Comparison of ENCODE assay signal across 8 cellular contexts in genomic region chr6:35776364-35777215, GRCh38. TPM values are rescaled to one million over a fixed set of nuclear protein-coding genes. Genes with fewer than 3 reads are reported as not detected.
DNase-seq lines count a peak whose midpoint lies in the region; ATAC-seq and TF ChIP-seq lines count a peak whose summit lies in the region.

CLPSL2 (plus strand) TSS chr6:35776598; CDS start chr6:35776619, 21 bp downstream.

- H3K4me3 Mint-ChIP-seq in activated CD4-positive, alpha-beta T cell treated with anti-CD3 and anti-CD28 coated beads, Interleukin-2, amount 10 ng/mL, durations not matched to agents 7 days and 5 days, result peak within 1 kb of the TSS; percentile 25
- peak within 1 kb of the TSS; percentile 37 to 59 (median 58) for H3K4me3 Mint-ChIP-seq in T-cell
- peak within 1 kb of the TSS; percentile 87 for H3K4me3 Mint-ChIP-seq in glutamatergic neuron (ENCODE audit: unreplicated experiment)

- H3K27ac Mint-ChIP-seq in activated CD4-positive, alpha-beta T cell treated with anti-CD3 and anti-CD28 coated beads, Interleukin-2, amount 10 ng/mL, durations not matched to agents 7 days and 5 days, result no peak within 1 kb of the TSS
- H3K27ac Mint-ChIP-seq in T-cell, result no peak within 1 kb of the TSS
- H3K27ac Mint-ChIP-seq in glutamatergic neuron (ENCODE audit: unreplicated experiment), result no peak within 1 kb of the TSS

- TF ChIP-seq CTCF in glutamatergic neuron (IDR thresholded peaks at IDR 0.05; ENCODE audit: partially characterized antibody, unreplicated experiment), result no peak

- ATAC-seq in T-cell (replicated peaks in 1 of 4), result peak in 2 of 4 experiments; percentile 38 to 56

- no peaks in the 10 kb centered on the region for H3K36me3 Mint-ChIP-seq in activated CD4-positive, alpha-beta T cell treated with anti-CD3 and anti-CD28 coated beads, Interleukin-2, amount 10 ng/mL, durations not matched to agents 7 days and 5 days (ENCODE audit: low read depth)
- H3K36me3 Mint-ChIP-seq in T-cell, result no peaks in the 10 kb centered on the region
- H3K36me3 Mint-ChIP-seq in glutamatergic neuron (ENCODE audit: unreplicated experiment), result no peaks in the 10 kb centered on the region

- DNase-seq in activated CD4-positive, alpha-beta T cell treated with anti-CD3 and anti-CD28 coated beads, Interleukin-2, amount 10 ng/mL, durations not matched to agents 7 days and 5 days, result no peak
- no peak for DNase-seq in activated CD4-positive, alpha-beta T cell treated with anti-CD3 and anti-CD28 coated beads for 4 hours
- DNase-seq in T-cell (no peak), glutamatergic neuron (peak; percentile 64), retina (peak; percentile 70), NK-92 (lab: John Stamatoyannopoulos, UW; ENCODE audit: unreplicated experiment) (no peak)
- no peak for DNase-seq in activated CD4-positive, CD25-positive, alpha-beta regulatory T cell (lab: John Stamatoyannopoulos, UW)
- no peak for DNase-seq in effector CD8-positive, alpha-beta T cell (lab: John Stamatoyannopoulos, UW)

- POLR2A ChIA-PET in activated CD4-positive, alpha-beta T cell treated with anti-CD3 and anti-CD28 coated beads, Interleukin-2, amount 10 ng/mL, durations not matched to agents 7 days and 5 days (lab: Charles Lee), result no interaction called here
- POLR2A ChIA-PET in T-cell (lab: Charles Lee), result no interaction called here

- CTCF ChIA-PET in activated CD4-positive, alpha-beta T cell treated with anti-CD3 and anti-CD28 coated beads, Interleukin-2, amount 10 ng/mL, durations not matched to agents 7 days and 5 days (lab: Charles Lee), result no interaction called here
- CTCF ChIA-PET in T-cell (lab: Charles Lee), result no interaction called here

- peaks cover 26% of the 10 kb centered on the region for H3K27me3 Mint-ChIP-seq in activated CD4-positive, alpha-beta T cell treated with anti-CD3 and anti-CD28 coated beads, Interleukin-2, amount 10 ng/mL, durations not matched to agents 7 days and 5 days
- H3K27me3 Mint-ChIP-seq in T-cell, result peaks cover 27 to 38% of the 10 kb centered on the region in 2 donors
- peaks cover 10% of the 10 kb centered on the region for H3K27me3 Mint-ChIP-seq in glutamatergic neuron (ENCODE audit: unreplicated experiment)

- no peaks in the 10 kb centered on the region for H3K9me3 Mint-ChIP-seq in activated CD4-positive, alpha-beta T cell treated with anti-CD3 and anti-CD28 coated beads, Interleukin-2, amount 10 ng/mL, durations not matched to agents 7 days and 5 days
- no peaks in the 10 kb centered on the region for H3K9me3 Mint-ChIP-seq in T-cell
- no peaks in the 10 kb centered on the region for H3K9me3 Mint-ChIP-seq in glutamatergic neuron (ENCODE audit: unreplicated experiment)

- peaks cover 5% of the 10 kb centered on the region for H3K4me1 Mint-ChIP-seq in activated CD4-positive, alpha-beta T cell treated with anti-CD3 and anti-CD28 coated beads, Interleukin-2, amount 10 ng/mL, durations not matched to agents 7 days and 5 days
- H3K4me1 Mint-ChIP-seq in T-cell, result peaks cover 5 to 9% (median 7%) of the 10 kb centered on the region in 3 donors
- H3K4me1 Mint-ChIP-seq in glutamatergic neuron (ENCODE audit: low read depth, unreplicated experiment), result no peaks in the 10 kb centered on the region

RNA-seq across cellular contexts. Expression of gene CLPSL2, which starts in this region (rescaled TPM):
- not detected for total RNA-seq in activated CD4-positive, alpha-beta T cell treated with anti-CD3 and anti-CD28 coated beads, Interleukin-2, amount 10 ng/mL, durations not matched to agents 7 days and 5 days
- total RNA-seq in T-cell (not detected), glutamatergic neuron (ENCODE audit: unreplicated experiment) (not detected)

Comparison
In these comparisons a context has a peak if more than half of its experiments do, and no peak if none do; other contexts are left out.
1. Peak in DNase-seq in glutamatergic neuron; RNA of the gene not detected or under 1 TPM.
2. H3K4me3 Mint-ChIP-seq: peak in every context shown above with its lines; median percentile 87 in glutamatergic neuron; 58 in T-cell; 25 in activated CD4-positive, alpha-beta T cell treated with anti-CD3 and anti-CD28 coated beads, Interleukin-2, amount 10 ng/mL, durations not matched to agents 7 days and 5 days.